ENCODE assay signal across 9 cellular contexts in genomic region chrY:14344648-14345333, GRCh38.
DNase-seq lines count a peak whose midpoint lies in the region; ATAC-seq lines count a peak whose summit lies in the region.
"Had no signal": no experiment of that assay in that cellular context is flagged by ENCODE, and none has a peak within 500 bp of the region (broad histone marks: within the 10 kb centered on the region; RNA-seq: fewer than 3 reads in every experiment).

No MANE protein-coding gene starts in this region.

- H3K4me3 ChIP-seq in Karpas-422 (ENCODE audit: low read length), result no peak overlapping the region

- no peaks in the 10 kb centered on the region for H3K9me3 ChIP-seq in Karpas-422 (ENCODE audit: low read length)

- DNase-seq in NCI-H2196 (lab: John Stamatoyannopoulos, UW; ENCODE audit: unreplicated experiment) (peak; percentile 5), NCI-H2196 treated with DMSO at 0.1 percent for 48 hours (lab: John Stamatoyannopoulos, UW; ENCODE audit: unreplicated experiment) (no peak), NCI-H1436 treated with DMSO at 0.1 percent for 48 hours (lab: John Stamatoyannopoulos, UW) (no peak), Karpas-422 (no peak), DMS153 (lab: John Stamatoyannopoulos, UW) (no peak)
- DNase-seq in activated CD8-positive, alpha-beta T cell treated with anti-CD3 and anti-CD28 coated beads, Interleukin-2, amount 10 ng/mL, durations not matched to agents 7 days and 5 days, result peak; percentile 25
- peak; percentile 16 for DNase-seq in stimulated activated CD4-positive, alpha-beta T cell treated with anti-CD3 and anti-CD28 coated beads, Interleukin-2, amount 100 ng/mL, for 4 hours (ENCODE audit: low read depth)
- DNase-seq: 8988T had no signal

- H4K20me1 ChIP-seq in Karpas-422 (ENCODE audit: insufficient read depth, low read depth, low read length), result no peaks in the 10 kb centered on the region

- H3K36me3 ChIP-seq in Karpas-422 (ENCODE audit: insufficient read depth, low read length), result no peaks in the 10 kb centered on the region

- H3K27ac Mint-ChIP-seq in activated CD8-positive, alpha-beta T cell treated with anti-CD3 and anti-CD28 coated beads, Interleukin-2, amount 10 ng/mL, durations not matched to agents 7 days and 5 days, result peak overlapping the region; percentile 55

- no peaks in the 10 kb centered on the region for H3K79me2 ChIP-seq in Karpas-422 (ENCODE audit: low read length)

- no peak overlapping the region for H3K4me2 ChIP-seq in Karpas-422 (ENCODE audit: low read depth, low read length, poor library complexity, severe bottlenecking)

- no peak overlapping the region for H3K9ac ChIP-seq in Karpas-422 (ENCODE audit: low read length)

- peak; percentile 33 for ATAC-seq in HG03060 (IDR thresholded peaks at IDR 0.05; ENCODE audit: low read depth, unreplicated experiment)
- peak; percentile 35 for ATAC-seq in activated CD8-positive, alpha-beta T cell treated with anti-CD3 and anti-CD28 coated beads, Interleukin-2, amount 10 ng/mL, durations not matched to agents 7 days and 5 days

- POLR2A ChIA-PET in activated CD8-positive, alpha-beta T cell treated with anti-CD3 and anti-CD28 coated beads, Interleukin-2, amount 10 ng/mL, durations not matched to agents 7 days and 5 days (lab: Charles Lee), result no interaction called here

- no peak overlapping the region for H2AFZ ChIP-seq in Karpas-422 (ENCODE audit: low read length)

- no peak overlapping the region for H3K27ac ChIP-seq in Karpas-422 (ENCODE audit: low read length)

- H3K9me3 Mint-ChIP-seq in activated CD8-positive, alpha-beta T cell treated with anti-CD3 and anti-CD28 coated beads, Interleukin-2, amount 10 ng/mL, durations not matched to agents 7 days and 5 days (ENCODE audit: insufficient read depth), result no peaks in the 10 kb centered on the region

- no peaks in the 10 kb centered on the region for H3K4me1 ChIP-seq in Karpas-422 (ENCODE audit: low read length)

- H3K4me3 Mint-ChIP-seq in activated CD8-positive, alpha-beta T cell treated with anti-CD3 and anti-CD28 coated beads, Interleukin-2, amount 10 ng/mL, durations not matched to agents 7 days and 5 days, result peak overlapping the region; percentile 55

- H3K36me3 Mint-ChIP-seq in activated CD8-positive, alpha-beta T cell treated with anti-CD3 and anti-CD28 coated beads, Interleukin-2, amount 10 ng/mL, durations not matched to agents 7 days and 5 days (ENCODE audit: low read depth), result no peaks in the 10 kb centered on the region

- no peaks in the 10 kb centered on the region for H3K9me2 ChIP-seq in Karpas-422 (replicated peaks; ENCODE audit: insufficient read depth, low read length)

- H3K4me1 Mint-ChIP-seq in activated CD8-positive, alpha-beta T cell treated with anti-CD3 and anti-CD28 coated beads, Interleukin-2, amount 10 ng/mL, durations not matched to agents 7 days and 5 days (ENCODE audit: low read depth), result peaks cover 33% of the 10 kb centered on the region

- H3K27me3 Mint-ChIP-seq in activated CD8-positive, alpha-beta T cell treated with anti-CD3 and anti-CD28 coated beads, Interleukin-2, amount 10 ng/mL, durations not matched to agents 7 days and 5 days (ENCODE audit: low read depth), result no peaks in the 10 kb centered on the region

- no peaks in the 10 kb centered on the region for H3K27me3 ChIP-seq in Karpas-422 (ENCODE audit: low read length)

- CTCF ChIA-PET in activated CD8-positive, alpha-beta T cell treated with anti-CD3 and anti-CD28 coated beads, Interleukin-2, amount 10 ng/mL, durations not matched to agents 7 days and 5 days (lab: Charles Lee), result no interaction called here

Comparison
In these comparisons a context has a peak if more than half of its experiments do, and no peak if none do; other contexts are left out.
1. DNase-seq: peak in NCI-H2196 (single experiment), activated CD8-positive, alpha-beta T cell treated with anti-CD3 and anti-CD28 coated beads, Interleukin-2, amount 10 ng/mL, durations not matched to agents 7 days and 5 days (single experiment) and stimulated activated CD4-positive, alpha-beta T cell treated with anti-CD3 and anti-CD28 coated beads, Interleukin-2, amount 100 ng/mL, for 4 hours (single experiment); none in NCI-H2196 treated with DMSO at 0.1 percent for 48 hours (single experiment), NCI-H1436 treated with DMSO at 0.1 percent for 48 hours (single experiment), Karpas-422 (single experiment) and DMS153 (single experiment).